1 cellular context compared by ENCODE assay signal in the genomic region with DNA sequence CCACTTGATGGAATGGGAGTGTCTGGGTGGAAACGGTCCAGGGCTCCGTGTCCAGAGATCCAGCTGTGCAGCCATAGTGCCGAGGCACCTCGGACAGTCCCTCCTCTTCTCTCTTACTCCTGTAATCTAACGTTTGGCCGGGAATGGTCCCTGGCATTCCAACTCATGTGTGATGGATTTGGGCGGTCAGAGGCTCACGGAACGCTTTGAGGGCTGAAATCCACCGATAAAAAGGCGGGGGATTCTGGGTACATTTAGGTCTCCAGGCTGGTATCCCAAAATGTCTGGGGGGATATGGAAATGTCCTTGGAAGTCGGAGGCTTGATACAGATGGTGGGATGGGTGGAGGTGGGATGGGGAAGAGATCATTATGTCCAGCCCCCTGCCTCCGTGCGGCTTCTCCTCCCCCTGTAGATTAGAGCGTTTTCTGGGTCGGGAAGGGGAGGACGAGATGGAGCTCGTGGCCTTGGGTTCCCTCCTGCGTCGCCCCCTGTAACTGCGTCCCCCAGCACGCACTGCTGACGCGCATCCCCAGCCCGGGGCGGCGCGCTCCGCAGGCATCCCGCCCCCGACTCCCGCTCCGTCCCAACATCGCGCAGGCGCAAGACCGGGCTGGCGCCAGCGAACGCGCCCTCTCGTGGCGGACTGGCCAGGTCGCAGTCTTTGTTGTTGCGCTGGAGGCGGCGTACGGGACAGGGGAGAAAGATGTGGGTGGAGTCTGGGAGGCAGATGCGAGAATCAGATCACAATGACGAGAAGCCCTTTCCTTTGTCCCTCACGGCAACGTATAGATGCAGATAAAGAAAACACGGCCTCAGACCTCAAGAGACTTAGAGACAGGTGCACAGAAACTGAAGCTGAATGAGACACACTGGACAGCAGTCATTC.
TF ChIP-seq lines count a peak whose summit lies in the region.

No MANE protein-coding gene starts in this region.

TF ChIP-seq in HepG2, 621 proteins besides CTCF, POLR2A, EP300 and RAD21 (continued from another document and continues in another):
- TF ChIP-seq, protein P1, sequence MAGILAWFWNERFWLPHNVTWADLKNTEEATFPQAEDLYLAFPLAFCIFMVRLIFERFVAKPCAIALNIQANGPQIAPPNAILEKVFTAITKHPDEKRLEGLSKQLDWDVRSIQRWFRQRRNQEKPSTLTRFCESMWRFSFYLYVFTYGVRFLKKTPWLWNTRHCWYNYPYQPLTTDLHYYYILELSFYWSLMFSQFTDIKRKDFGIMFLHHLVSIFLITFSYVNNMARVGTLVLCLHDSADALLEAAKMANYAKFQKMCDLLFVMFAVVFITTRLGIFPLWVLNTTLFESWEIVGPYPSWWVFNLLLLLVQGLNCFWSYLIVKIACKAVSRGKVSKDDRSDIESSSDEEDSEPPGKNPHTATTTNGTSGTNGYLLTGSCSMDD (CRISPR knock-in tag; IDR thresholded peaks at IDR 0.05) = no peak
- TF ChIP-seq ZNF891 (CRISPR knock-in tag; IDR thresholded peaks at IDR 0.05) (no peak), ZNF629 (CRISPR knock-in tag; conservative IDR thresholded peaks at IDR 0.05) (no peak), SOX13 (IDR thresholded peaks at IDR 0.05) (no peak), SOX13 (CRISPR knock-in tag; conservative IDR thresholded peaks at IDR 0.05 in 1 of 2, IDR thresholded peaks at IDR 0.05 in 1 of 2) (peak in 1 of 2 experiments; percentile 61; a peak in 1 of 4 replicates), ZKSCAN5 (CRISPR knock-in tag; IDR thresholded peaks at IDR 0.05) (no peak), MTA3 (CRISPR knock-in tag; IDR thresholded peaks at IDR 0.05) (no peak), TEAD2 (CRISPR knock-in tag; IDR thresholded peaks at IDR 0.05) (no peak), SATB2 (CRISPR knock-in tag; IDR thresholded peaks at IDR 0.05) (no peak), TP53 (CRISPR knock-in tag; conservative IDR thresholded peaks at IDR 0.05) (no peak), ZNF674 (CRISPR knock-in tag; IDR thresholded peaks at IDR 0.05; ENCODE audit: low read depth) (no peak), ZNF703 (CRISPR knock-in tag; IDR thresholded peaks at IDR 0.05; ENCODE audit: borderline replicate concordance) (no peak), MIER2 (CRISPR knock-in tag; IDR thresholded peaks at IDR 0.05) (0 out of 2 replicates have a peak, but pooled peaks have one; percentile 48), YY1 (IDR thresholded peaks at IDR 0.05; ENCODE audit: insufficient read depth, insufficient replicate concordance, low read depth, low read length) (peak; percentile 68), ZFP37 (CRISPR knock-in tag; IDR thresholded peaks at IDR 0.05; ENCODE audit: borderline replicate concordance) (peak; percentile 8; the same call in 1 of the 2 replicates), TBX3 (IDR thresholded peaks at IDR 0.05; ENCODE audit: borderline replicate concordance) (no peak), KAT7 (CRISPR knock-in tag; IDR thresholded peaks at IDR 0.05; ENCODE audit: borderline replicate concordance) (no peak; the same call in 1 of the 2 replicates), SIX1 (CRISPR knock-in tag; IDR thresholded peaks at IDR 0.05; ENCODE audit: borderline replicate concordance) (no peak), HNRNPL (IDR thresholded peaks at IDR 0.05; ENCODE audit: low read depth, low read length) (no peak), ZFP41 (CRISPR knock-in tag; IDR thresholded peaks at IDR 0.05; ENCODE audit: borderline replicate concordance) (no peak), SIX4 (CRISPR knock-in tag; IDR thresholded peaks at IDR 0.05) (peak; percentile 26; the same call in 1 of the 2 replicates), SMAD1 (CRISPR knock-in tag; IDR thresholded peaks at IDR 0.05; ENCODE audit: borderline replicate concordance, low read depth) (peak; percentile 88; the same call in 1 of the 2 replicates), DNMT3B (CRISPR knock-in tag; conservative IDR thresholded peaks at IDR 0.05) (peak; percentile 80; the same call in 1 of the 2 replicates), FOXP1 (IDR thresholded peaks at IDR 0.05) (no peak), FOXP1 (CRISPR knock-in tag; IDR thresholded peaks at IDR 0.05) (no peak), ZBTB38 (CRISPR knock-in tag; IDR thresholded peaks at IDR 0.05) (peak; percentile 60; the same call in 1 of the 2 replicates), MXI1 (IDR thresholded peaks at IDR 0.05; ENCODE audit: borderline replicate concordance, low read depth, low read length) (peak; percentile 48; the same call in 1 of the 3 replicates), KMT2B (CRISPR knock-in tag; IDR thresholded peaks at IDR 0.05) (no peak)
- TF ChIP-seq, protein P2, sequence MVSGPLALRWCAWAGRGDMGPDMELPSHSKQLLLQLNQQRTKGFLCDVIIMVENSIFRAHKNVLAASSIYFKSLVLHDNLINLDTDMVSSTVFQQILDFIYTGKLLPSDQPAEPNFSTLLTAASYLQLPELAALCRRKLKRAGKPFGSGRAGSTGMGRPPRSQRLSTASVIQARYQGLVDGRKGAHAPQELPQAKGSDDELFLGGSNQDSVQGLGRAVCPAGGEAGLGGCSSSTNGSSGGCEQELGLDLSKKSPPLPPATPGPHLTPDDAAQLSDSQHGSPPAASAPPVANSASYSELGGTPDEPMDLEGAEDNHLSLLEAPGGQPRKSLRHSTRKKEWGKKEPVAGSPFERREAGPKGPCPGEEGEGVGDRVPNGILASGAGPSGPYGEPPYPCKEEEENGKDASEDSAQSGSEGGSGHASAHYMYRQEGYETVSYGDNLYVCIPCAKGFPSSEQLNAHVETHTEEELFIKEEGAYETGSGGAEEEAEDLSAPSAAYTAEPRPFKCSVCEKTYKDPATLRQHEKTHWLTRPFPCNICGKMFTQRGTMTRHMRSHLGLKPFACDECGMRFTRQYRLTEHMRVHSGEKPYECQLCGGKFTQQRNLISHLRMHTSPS (CRISPR knock-in tag; IDR thresholded peaks at IDR 0.05; ENCODE audit: low read depth) = 0 out of 2 replicates have a peak, but pooled peaks have one; percentile 30
- TF ChIP-seq, protein P3, sequence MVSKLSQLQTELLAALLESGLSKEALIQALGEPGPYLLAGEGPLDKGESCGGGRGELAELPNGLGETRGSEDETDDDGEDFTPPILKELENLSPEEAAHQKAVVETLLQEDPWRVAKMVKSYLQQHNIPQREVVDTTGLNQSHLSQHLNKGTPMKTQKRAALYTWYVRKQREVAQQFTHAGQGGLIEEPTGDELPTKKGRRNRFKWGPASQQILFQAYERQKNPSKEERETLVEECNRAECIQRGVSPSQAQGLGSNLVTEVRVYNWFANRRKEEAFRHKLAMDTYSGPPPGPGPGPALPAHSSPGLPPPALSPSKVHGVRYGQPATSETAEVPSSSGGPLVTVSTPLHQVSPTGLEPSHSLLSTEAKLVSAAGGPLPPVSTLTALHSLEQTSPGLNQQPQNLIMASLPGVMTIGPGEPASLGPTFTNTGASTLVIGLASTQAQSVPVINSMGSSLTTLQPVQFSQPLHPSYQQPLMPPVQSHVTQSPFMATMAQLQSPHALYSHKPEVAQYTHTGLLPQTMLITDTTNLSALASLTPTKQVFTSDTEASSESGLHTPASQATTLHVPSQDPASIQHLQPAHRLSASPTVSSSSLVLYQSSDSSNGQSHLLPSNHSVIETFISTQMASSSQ (IDR thresholded peaks at IDR 0.05; ENCODE audit: low read depth) = no peak
- TF ChIP-seq, protein P3 (CRISPR knock-in tag; IDR thresholded peaks at IDR 0.05; ENCODE audit: borderline replicate concordance) = no peak; the same call in 1 of the 2 replicates
- TF ChIP-seq, protein P4, sequence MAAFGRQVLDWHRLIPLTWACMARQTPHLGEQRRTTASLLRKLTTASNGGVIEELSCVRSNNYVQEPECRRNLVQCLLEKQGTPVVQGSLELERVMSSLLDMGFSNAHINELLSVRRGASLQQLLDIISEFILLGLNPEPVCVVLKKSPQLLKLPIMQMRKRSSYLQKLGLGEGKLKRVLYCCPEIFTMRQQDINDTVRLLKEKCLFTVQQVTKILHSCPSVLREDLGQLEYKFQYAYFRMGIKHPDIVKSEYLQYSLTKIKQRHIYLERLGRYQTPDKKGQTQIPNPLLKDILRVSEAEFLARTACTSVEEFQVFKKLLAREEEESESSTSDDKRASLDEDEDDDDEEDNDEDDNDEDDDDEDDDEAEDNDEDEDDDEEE (CRISPR knock-in tag; IDR thresholded peaks at IDR 0.05) = peak; percentile 92
- TF ChIP-seq, protein P5, sequence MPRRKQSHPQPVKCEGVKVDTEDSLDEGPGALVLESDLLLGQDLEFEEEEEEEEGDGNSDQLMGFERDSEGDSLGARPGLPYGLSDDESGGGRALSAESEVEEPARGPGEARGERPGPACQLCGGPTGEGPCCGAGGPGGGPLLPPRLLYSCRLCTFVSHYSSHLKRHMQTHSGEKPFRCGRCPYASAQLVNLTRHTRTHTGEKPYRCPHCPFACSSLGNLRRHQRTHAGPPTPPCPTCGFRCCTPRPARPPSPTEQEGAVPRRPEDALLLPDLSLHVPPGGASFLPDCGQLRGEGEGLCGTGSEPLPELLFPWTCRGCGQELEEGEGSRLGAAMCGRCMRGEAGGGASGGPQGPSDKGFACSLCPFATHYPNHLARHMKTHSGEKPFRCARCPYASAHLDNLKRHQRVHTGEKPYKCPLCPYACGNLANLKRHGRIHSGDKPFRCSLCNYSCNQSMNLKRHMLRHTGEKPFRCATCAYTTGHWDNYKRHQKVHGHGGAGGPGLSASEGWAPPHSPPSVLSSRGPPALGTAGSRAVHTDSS (CRISPR knock-in tag; conservative IDR thresholded peaks at IDR 0.05) = no peak
- TF ChIP-seq, protein P6, sequence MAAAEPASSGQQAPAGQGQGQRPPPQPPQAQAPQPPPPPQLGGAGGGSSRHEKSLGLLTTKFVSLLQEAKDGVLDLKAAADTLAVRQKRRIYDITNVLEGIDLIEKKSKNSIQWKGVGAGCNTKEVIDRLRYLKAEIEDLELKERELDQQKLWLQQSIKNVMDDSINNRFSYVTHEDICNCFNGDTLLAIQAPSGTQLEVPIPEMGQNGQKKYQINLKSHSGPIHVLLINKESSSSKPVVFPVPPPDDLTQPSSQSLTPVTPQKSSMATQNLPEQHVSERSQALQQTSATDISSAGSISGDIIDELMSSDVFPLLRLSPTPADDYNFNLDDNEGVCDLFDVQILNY (CRISPR knock-in tag; conservative IDR thresholded peaks at IDR 0.05) = no peak; the same call in 1 of the 2 replicates
- TF ChIP-seq, protein P7, sequence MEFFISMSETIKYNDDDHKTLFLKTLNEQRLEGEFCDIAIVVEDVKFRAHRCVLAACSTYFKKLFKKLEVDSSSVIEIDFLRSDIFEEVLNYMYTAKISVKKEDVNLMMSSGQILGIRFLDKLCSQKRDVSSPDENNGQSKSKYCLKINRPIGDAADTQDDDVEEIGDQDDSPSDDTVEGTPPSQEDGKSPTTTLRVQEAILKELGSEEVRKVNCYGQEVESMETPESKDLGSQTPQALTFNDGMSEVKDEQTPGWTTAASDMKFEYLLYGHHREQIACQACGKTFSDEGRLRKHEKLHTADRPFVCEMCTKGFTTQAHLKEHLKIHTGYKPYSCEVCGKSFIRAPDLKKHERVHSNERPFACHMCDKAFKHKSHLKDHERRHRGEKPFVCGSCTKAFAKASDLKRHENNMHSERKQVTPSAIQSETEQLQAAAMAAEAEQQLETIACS (CRISPR knock-in tag; IDR thresholded peaks at IDR 0.05) = peak; percentile 49; the same call in 1 of the 2 replicates
- TF ChIP-seq, protein P8, sequence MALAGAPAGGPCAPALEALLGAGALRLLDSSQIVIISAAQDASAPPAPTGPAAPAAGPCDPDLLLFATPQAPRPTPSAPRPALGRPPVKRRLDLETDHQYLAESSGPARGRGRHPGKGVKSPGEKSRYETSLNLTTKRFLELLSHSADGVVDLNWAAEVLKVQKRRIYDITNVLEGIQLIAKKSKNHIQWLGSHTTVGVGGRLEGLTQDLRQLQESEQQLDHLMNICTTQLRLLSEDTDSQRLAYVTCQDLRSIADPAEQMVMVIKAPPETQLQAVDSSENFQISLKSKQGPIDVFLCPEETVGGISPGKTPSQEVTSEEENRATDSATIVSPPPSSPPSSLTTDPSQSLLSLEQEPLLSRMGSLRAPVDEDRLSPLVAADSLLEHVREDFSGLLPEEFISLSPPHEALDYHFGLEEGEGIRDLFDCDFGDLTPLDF (CRISPR knock-in tag; IDR thresholded peaks at IDR 0.05) = no peak
- TF ChIP-seq, protein P9, sequence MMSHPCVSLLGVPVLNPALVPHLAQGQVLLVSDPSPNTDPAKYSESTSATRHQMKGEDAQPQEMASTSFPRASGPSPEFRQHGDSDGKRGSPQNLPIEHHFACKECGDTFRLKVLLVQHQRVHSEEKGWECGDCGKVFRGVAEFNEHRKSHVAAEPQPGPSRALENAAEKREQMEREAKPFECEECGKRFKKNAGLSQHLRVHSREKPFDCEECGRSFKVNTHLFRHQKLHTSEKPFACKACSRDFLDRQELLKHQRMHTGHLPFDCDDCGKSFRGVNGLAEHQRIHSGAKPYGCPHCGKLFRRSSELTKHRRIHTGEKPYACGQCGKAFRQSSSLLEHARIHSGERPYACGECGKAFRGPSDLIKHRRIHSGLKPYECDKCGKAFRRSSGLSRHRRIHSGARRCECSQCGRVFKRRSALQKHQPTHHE (CRISPR knock-in tag; IDR thresholded peaks at IDR 0.05; ENCODE audit: borderline replicate concordance) = 0 out of 2 replicates have a peak, but pooled peaks have one; percentile 43
- TF ChIP-seq, protein P10, sequence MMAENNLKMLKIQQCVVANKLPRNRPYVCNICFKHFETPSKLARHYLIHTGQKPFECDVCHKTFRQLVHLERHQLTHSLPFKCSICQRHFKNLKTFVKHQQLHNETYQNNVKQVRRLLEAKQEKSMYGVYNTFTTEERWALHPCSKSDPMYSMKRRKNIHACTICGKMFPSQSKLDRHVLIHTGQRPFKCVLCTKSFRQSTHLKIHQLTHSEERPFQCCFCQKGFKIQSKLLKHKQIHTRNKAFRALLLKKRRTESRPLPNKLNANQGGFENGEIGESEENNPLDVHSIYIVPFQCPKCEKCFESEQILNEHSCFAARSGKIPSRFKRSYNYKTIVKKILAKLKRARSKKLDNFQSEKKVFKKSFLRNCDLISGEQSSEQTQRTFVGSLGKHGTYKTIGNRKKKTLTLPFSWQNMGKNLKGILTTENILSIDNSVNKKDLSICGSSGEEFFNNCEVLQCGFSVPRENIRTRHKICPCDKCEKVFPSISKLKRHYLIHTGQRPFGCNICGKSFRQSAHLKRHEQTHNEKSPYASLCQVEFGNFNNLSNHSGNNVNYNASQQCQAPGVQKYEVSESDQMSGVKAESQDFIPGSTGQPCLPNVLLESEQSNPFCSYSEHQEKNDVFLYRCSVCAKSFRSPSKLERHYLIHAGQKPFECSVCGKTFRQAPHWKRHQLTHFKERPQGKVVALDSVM (CRISPR knock-in tag; IDR thresholded peaks at IDR 0.05) = no peak
